Comparison of ENCODE assay signal across 29 cellular contexts in the genomic region with DNA sequence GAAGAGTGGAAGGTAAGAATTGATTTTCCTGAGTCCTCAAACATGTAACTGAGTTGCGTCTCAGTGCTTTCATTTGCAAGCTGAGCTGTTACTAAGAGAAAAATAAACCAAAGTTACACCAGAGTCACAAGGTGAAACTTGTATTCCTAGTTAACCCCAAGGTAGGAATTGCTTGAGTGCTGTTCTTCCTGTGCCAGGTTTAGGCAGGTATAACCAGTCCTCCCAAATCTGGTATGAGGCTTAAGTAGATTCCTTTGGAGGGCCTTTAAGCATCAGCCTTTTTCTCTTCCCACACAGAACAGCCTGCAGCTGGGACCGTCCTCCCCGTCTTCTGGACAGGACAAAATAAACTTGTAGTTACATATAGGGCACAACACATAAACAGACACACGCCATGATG. TPM values are rescaled to one million over a fixed set of nuclear protein-coding genes. Genes with fewer than 3 reads are reported as not detected.
"Had no signal": no experiment of that assay in that cellular context is flagged by ENCODE, and none has a peak within 500 bp of the region (broad histone marks: within the 10 kb centered on the region; RNA-seq: fewer than 3 reads in every experiment).

No MANE protein-coding gene starts in this region.

- H3K4me1 ChIP-seq: SJCRH30 had no signal

- H3K27ac Mint-ChIP-seq: activated CD4-positive, alpha-beta T cell treated with anti-CD3 and anti-CD28 coated beads, Interleukin-2, amount 10 ng/mL, durations not matched to agents 24 days and 14 days; activated CD8-positive, alpha-beta T cell treated with anti-CD3 and anti-CD28 coated beads for 36 hours; activated naive CD8-positive, alpha-beta T cell treated with anti-CD3 and anti-CD28 coated beads for 36 hours; activated T-cell treated with anti-CD3 and anti-CD28 coated beads, Interleukin-2, amount 50 U/mL, for 72 hours; activated T-helper 17 cell treated with anti-CD3 and anti-CD28 coated beads, Interleukin-2, amount 50 U/mL, for 72 hours; T-helper 1 cell treated with Interleukin-12 subunit alpha and Interleukin-12 subunit beta and Interleukin-4 antibody, amounts not matched to agents 30 μg/mL and 1 μg/mL, for 36 hours had no signal

- ATAC-seq: activated CD8-positive, alpha-beta T cell treated with anti-CD3 and anti-CD28 coated beads for 36 hours; activated T-cell treated with anti-CD3 and anti-CD28 coated beads, Interleukin-2, amount 50 U/mL, for 72 hours; activated T-helper 17 cell treated with anti-CD3 and anti-CD28 coated beads, Interleukin-2, amount 50 U/mL, for 72 hours; Panc1 had no signal

- H3K27me3 ChIP-seq: SJCRH30 had no signal

- DNase-seq: activated CD4-positive, alpha-beta T cell treated with anti-CD3 and anti-CD28 coated beads, Interleukin-2, amount 10 ng/mL, durations not matched to agents 24 days and 14 days; activated CD4-positive, alpha-beta T cell treated with anti-CD3 and anti-CD28 coated beads, Interleukin-2, amount 50 U/mL, for 4 hours; activated CD8-positive, alpha-beta T cell treated with anti-CD3 and anti-CD28 coated beads for 36 hours; activated effector memory CD4-positive, alpha-beta T cell treated with anti-CD3 and anti-CD28 coated beads, Interleukin-2, amount 50 U/mL, for 16 hours; activated naive CD4-positive, alpha-beta T cell; activated naive CD4-positive, alpha-beta T cell treated with anti-CD3 and anti-CD28 coated beads, Interleukin-2, amount 50 U/mL, for 16 hours; activated naive CD8-positive, alpha-beta T cell treated with anti-CD3 and anti-CD28 coated beads for 36 hours; activated T-cell treated with anti-CD3 and anti-CD28 coated beads, Interleukin-2, amount 50 U/mL, for 1 hour; activated T-cell treated with anti-CD3 and anti-CD28 coated beads, Interleukin-2, amount 50 U/mL, for 72 hours; amniotic stem cell; aorta; brain microvascular endothelial cell; NCI-H1105 treated with DMSO at 0.1 percent for 48 hours; NCI-H1436; NCI-H1694; NCI-H1930; NCI-H2081 treated with DMSO at 0.1 percent for 48 hours; NCI-H226; NCI-H524 treated with DMSO at 0.1 percent for 48 hours; SHP77; SJCRH30 had no signal

- H3K9me3 Mint-ChIP-seq: activated CD4-positive, alpha-beta T cell treated with anti-CD3 and anti-CD28 coated beads, Interleukin-2, amount 10 ng/mL, durations not matched to agents 24 days and 14 days; activated CD8-positive, alpha-beta T cell treated with anti-CD3 and anti-CD28 coated beads for 36 hours; activated naive CD8-positive, alpha-beta T cell treated with anti-CD3 and anti-CD28 coated beads for 36 hours; activated T-helper 17 cell treated with anti-CD3 and anti-CD28 coated beads, Interleukin-2, amount 50 U/mL, for 72 hours; T-helper 1 cell treated with Interleukin-12 subunit alpha and Interleukin-12 subunit beta and Interleukin-4 antibody, amounts not matched to agents 30 μg/mL and 1 μg/mL, for 36 hours; T-helper 2 cell treated with Interferon-gamma antibody and Interleukin-4, amounts not matched to agents 5 μg/mL and 100 μg/mL, for 36 hours had no signal

- H3K4me1 Mint-ChIP-seq: activated CD4-positive, alpha-beta T cell treated with anti-CD3 and anti-CD28 coated beads, Interleukin-2, amount 10 ng/mL, durations not matched to agents 24 days and 14 days; activated naive CD8-positive, alpha-beta T cell treated with anti-CD3 and anti-CD28 coated beads for 36 hours; activated T-helper 17 cell treated with anti-CD3 and anti-CD28 coated beads, Interleukin-2, amount 50 U/mL, for 72 hours; central memory CD8-positive, alpha-beta T cell had no signal

- H3K27ac ChIP-seq: brain microvascular endothelial cell, cardiac muscle cell, SJCRH30, SK-N-MC had no signal

- H3K36me3 ChIP-seq: brain microvascular endothelial cell, cardiac muscle cell, SJCRH30 had no signal

- H3K36me3 Mint-ChIP-seq: activated naive CD8-positive, alpha-beta T cell treated with anti-CD3 and anti-CD28 coated beads for 36 hours had no signal

- H3K9me3 ChIP-seq: SJCRH30 had no signal

- H3K4me3 ChIP-seq: cardiac muscle cell, SJCRH30, SK-N-MC had no signal

- H3K4me3 Mint-ChIP-seq: activated CD4-positive, alpha-beta T cell treated with anti-CD3 and anti-CD28 coated beads, Interleukin-2, amount 10 ng/mL, durations not matched to agents 24 days and 14 days; activated CD8-positive, alpha-beta T cell treated with anti-CD3 and anti-CD28 coated beads for 36 hours; activated naive CD8-positive, alpha-beta T cell treated with anti-CD3 and anti-CD28 coated beads for 36 hours; activated T-cell treated with anti-CD3 and anti-CD28 coated beads, Interleukin-2, amount 50 U/mL, for 72 hours; activated T-helper 17 cell treated with anti-CD3 and anti-CD28 coated beads, Interleukin-2, amount 50 U/mL, for 72 hours; central memory CD8-positive, alpha-beta T cell; T-helper 1 cell treated with Interleukin-12 subunit alpha and Interleukin-12 subunit beta and Interleukin-4 antibody, amounts not matched to agents 30 μg/mL and 1 μg/mL, for 36 hours; T-helper 2 cell treated with Interferon-gamma antibody and Interleukin-4, amounts not matched to agents 5 μg/mL and 100 μg/mL, for 36 hours had no signal

RNA-seq across cellular contexts. Expression of gene BTC, which starts 2.3 kb away (rescaled TPM):
- total RNA-seq: activated CD4-positive, alpha-beta T cell treated with anti-CD3 and anti-CD28 coated beads, Interleukin-2, amount 10 ng/mL, durations not matched to agents 24 days and 14 days; activated CD8-positive, alpha-beta memory T cell treated with anti-CD3 and anti-CD28 coated beads for 36 hours; activated CD8-positive, alpha-beta T cell treated with anti-CD3 and anti-CD28 coated beads for 36 hours; activated naive CD8-positive, alpha-beta T cell treated with anti-CD3 and anti-CD28 coated beads for 36 hours; activated T-cell treated with anti-CD3 and anti-CD28 coated beads, Interleukin-2, amount 50 U/mL, for 72 hours; activated T-helper 17 cell treated with anti-CD3 and anti-CD28 coated beads, Interleukin-2, amount 50 U/mL, for 72 hours; cardiac muscle cell had no signal
- polyA plus RNA-seq: cardiac muscle cell had no signal
